Comparison of ENCODE assay signal across 11 cellular contexts in genomic region chr13:40200273-40200978, GRCh38.
"Had no signal": no experiment of that assay in that cellular context is flagged by ENCODE, and none has a peak within 500 bp of the region (broad histone marks: within the 10 kb centered on the region; RNA-seq: fewer than 3 reads in every experiment).

No MANE protein-coding gene starts in this region.

- ATAC-seq: mucosa of descending colon had no signal

- DNase-seq: activated CD4-positive, alpha-beta memory T cell treated with anti-CD3 and anti-CD28 coated beads for 36 hours; activated CD4-positive, alpha-beta T cell treated with anti-CD3 and anti-CD28 coated beads for 4 hours; activated naive CD4-positive, alpha-beta T cell treated with anti-CD3 and anti-CD28 coated beads, Interleukin-2, amount 50 U/mL, for 16 hours; effector CD8-positive, alpha-beta T cell; esophagus squamous epithelium; mesenchymal stem cell; mucosa of descending colon; naive B cell; stimulated activated CD4-positive, alpha-beta T cell treated with anti-CD3 and anti-CD28 coated beads, Interleukin-2, amount 100 ng/mL, for 24 hours; stomach had no signal

- H3K4me3 ChIP-seq: esophagus squamous epithelium, mucosa of descending colon, right atrium auricular region, stomach had no signal
